1 cellular context compared by ENCODE assay signal in the genomic region with DNA sequence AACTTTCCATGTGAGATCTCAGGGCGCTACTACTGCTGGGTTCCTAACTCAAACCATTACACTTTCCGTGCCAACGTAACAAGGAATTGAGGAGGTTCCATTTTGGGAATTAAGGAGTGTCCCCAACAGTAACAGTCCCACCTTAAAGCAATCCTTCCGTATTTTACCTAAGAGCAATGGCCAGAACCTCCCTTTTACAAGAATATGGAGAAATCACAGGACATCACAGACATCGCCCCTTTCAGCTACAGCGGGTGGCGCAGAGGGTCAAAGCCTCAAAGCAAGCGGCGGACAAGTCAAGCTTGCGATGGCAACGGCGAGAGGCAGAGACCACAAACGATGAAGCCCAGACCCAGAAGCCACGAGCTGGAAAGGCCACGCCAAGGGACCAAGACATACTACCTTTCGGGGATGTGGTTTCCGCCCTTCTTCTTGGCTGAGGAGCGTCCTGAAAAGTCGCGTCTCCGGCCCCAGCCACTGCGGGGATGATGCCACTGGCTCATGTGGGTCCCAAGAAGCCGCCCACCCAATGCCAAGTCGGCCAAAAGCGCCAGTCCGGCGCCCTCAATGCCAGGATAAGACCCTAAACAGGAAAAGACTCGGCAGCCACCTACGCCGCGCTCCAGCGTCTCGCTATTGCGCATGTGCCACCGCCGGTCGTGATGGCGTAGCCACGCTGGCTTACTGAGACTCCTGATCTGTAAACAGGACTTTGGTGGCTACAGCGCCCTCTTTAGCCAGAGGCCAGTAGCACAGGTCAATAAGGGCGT.
TF ChIP-seq lines count a peak whose summit lies in the region.

DUSP11 (minus strand) TSS at position 632 of the 770 bp plus-strand sequence; CDS start at position 503, 129 bp downstream.

TF ChIP-seq in HepG2, 621 proteins besides CTCF, POLR2A, EP300 and RAD21 (continued from another document and continues in another):
- TF ChIP-seq ZNF318 (CRISPR knock-in tag; IDR thresholded peaks at IDR 0.05) (peak; percentile 84; the same call in 1 of the 2 replicates), KLF16 (CRISPR knock-in tag; IDR thresholded peaks at IDR 0.05) (peak; percentile 63 to 81; a peak in 2 of 4 replicates), ZBTB44 (CRISPR knock-in tag; IDR thresholded peaks at IDR 0.05) (0 out of 2 replicates have a peak, but pooled peaks have one; percentile 25), FOXO4 (CRISPR knock-in tag; conservative IDR thresholded peaks at IDR 0.05) (0 out of 2 replicates have a peak, but pooled peaks have one; percentile 85), ZNF543 (CRISPR knock-in tag; IDR thresholded peaks at IDR 0.05) (peak; percentile 57; the same call in 1 of the 2 replicates), DNMT3B (CRISPR knock-in tag; conservative IDR thresholded peaks at IDR 0.05) (no peak), KLF11 (CRISPR knock-in tag; IDR thresholded peaks at IDR 0.05) (no peak), ZNF556 (CRISPR knock-in tag; IDR thresholded peaks at IDR 0.05; ENCODE audit: borderline replicate concordance) (peak; percentile 56; the same call in 1 of the 2 replicates), THRA (CRISPR knock-in tag; IDR thresholded peaks at IDR 0.05; ENCODE audit: borderline replicate concordance) (peak; percentile 84), ZSCAN21 (CRISPR knock-in tag; IDR thresholded peaks at IDR 0.05; ENCODE audit: borderline replicate concordance) (peak; percentile 21; the same call in 1 of the 2 replicates), HHEX (CRISPR knock-in tag; IDR thresholded peaks at IDR 0.05) (no peak), ZBTB20 (CRISPR knock-in tag; IDR thresholded peaks at IDR 0.05; ENCODE audit: borderline replicate concordance, low read depth) (peak; percentile 64), ZNF274 (CRISPR knock-in tag; IDR thresholded peaks at IDR 0.05) (peak; percentile 96), GATA4 (IDR thresholded peaks at IDR 0.05; ENCODE audit: borderline replicate concordance, low read depth) (0 out of 2 replicates have a peak, but pooled peaks have one; percentile 56), ZNF891 (CRISPR knock-in tag; IDR thresholded peaks at IDR 0.05) (peak; percentile 91), BORCS8-MEF2B (CRISPR knock-in tag; IDR thresholded peaks at IDR 0.05) (peak; percentile 86), ARID3A (IDR thresholded peaks at IDR 0.05; ENCODE audit: low read depth, low read length) (0 out of 2 replicates have a peak, but pooled peaks have one; percentile 36), ONECUT2 (CRISPR knock-in tag; IDR thresholded peaks at IDR 0.05) (0 out of 2 replicates have a peak, but pooled peaks have one; percentile 29), XRCC5 (optimal IDR thresholded peaks at IDR 0.05; ENCODE audit: low read length) (peak; percentile 94), KDM5B (CRISPR knock-in tag; IDR thresholded peaks at IDR 0.05; ENCODE audit: borderline replicate concordance) (peak; percentile 71; the same call in 1 of the 2 replicates), ZNF614 (CRISPR knock-in tag; IDR thresholded peaks at IDR 0.05; ENCODE audit: borderline replicate concordance) (peak; percentile 84; the same call in 1 of the 2 replicates)
- TF ChIP-seq, protein P1, sequence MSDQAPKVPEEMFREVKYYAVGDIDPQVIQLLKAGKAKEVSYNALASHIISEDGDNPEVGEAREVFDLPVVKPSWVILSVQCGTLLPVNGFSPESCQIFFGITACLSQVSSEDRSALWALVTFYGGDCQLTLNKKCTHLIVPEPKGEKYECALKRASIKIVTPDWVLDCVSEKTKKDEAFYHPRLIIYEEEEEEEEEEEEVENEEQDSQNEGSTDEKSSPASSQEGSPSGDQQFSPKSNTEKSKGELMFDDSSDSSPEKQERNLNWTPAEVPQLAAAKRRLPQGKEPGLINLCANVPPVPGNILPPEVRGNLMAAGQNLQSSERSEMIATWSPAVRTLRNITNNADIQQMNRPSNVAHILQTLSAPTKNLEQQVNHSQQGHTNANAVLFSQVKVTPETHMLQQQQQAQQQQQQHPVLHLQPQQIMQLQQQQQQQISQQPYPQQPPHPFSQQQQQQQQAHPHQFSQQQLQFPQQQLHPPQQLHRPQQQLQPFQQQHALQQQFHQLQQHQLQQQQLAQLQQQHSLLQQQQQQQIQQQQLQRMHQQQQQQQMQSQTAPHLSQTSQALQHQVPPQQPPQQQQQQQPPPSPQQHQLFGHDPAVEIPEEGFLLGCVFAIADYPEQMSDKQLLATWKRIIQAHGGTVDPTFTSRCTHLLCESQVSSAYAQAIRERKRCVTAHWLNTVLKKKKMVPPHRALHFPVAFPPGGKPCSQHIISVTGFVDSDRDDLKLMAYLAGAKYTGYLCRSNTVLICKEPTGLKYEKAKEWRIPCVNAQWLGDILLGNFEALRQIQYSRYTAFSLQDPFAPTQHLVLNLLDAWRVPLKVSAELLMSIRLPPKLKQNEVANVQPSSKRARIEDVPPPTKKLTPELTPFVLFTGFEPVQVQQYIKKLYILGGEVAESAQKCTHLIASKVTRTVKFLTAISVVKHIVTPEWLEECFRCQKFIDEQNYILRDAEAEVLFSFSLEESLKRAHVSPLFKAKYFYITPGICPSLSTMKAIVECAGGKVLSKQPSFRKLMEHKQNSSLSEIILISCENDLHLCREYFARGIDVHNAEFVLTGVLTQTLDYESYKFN (CRISPR knock-in tag; conservative IDR thresholded peaks at IDR 0.05), result no peak
- TF ChIP-seq, protein P2, sequence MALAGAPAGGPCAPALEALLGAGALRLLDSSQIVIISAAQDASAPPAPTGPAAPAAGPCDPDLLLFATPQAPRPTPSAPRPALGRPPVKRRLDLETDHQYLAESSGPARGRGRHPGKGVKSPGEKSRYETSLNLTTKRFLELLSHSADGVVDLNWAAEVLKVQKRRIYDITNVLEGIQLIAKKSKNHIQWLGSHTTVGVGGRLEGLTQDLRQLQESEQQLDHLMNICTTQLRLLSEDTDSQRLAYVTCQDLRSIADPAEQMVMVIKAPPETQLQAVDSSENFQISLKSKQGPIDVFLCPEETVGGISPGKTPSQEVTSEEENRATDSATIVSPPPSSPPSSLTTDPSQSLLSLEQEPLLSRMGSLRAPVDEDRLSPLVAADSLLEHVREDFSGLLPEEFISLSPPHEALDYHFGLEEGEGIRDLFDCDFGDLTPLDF (CRISPR knock-in tag; IDR thresholded peaks at IDR 0.05), result peak; percentile 42; the same call in 1 of the 2 replicates
- TF ChIP-seq, protein P3, sequence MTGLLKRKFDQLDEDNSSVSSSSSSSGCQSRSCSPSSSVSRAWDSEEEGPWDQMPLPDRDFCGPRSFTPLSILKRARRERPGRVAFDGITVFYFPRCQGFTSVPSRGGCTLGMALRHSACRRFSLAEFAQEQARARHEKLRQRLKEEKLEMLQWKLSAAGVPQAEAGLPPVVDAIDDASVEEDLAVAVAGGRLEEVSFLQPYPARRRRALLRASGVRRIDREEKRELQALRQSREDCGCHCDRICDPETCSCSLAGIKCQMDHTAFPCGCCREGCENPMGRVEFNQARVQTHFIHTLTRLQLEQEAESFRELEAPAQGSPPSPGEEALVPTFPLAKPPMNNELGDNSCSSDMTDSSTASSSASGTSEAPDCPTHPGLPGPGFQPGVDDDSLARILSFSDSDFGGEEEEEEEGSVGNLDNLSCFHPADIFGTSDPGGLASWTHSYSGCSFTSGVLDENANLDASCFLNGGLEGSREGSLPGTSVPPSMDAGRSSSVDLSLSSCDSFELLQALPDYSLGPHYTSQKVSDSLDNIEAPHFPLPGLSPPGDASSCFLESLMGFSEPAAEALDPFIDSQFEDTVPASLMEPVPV (CRISPR knock-in tag; IDR thresholded peaks at IDR 0.05), result peak; percentile 86; the same call in 1 of the 2 replicates
- TF ChIP-seq, protein P4, sequence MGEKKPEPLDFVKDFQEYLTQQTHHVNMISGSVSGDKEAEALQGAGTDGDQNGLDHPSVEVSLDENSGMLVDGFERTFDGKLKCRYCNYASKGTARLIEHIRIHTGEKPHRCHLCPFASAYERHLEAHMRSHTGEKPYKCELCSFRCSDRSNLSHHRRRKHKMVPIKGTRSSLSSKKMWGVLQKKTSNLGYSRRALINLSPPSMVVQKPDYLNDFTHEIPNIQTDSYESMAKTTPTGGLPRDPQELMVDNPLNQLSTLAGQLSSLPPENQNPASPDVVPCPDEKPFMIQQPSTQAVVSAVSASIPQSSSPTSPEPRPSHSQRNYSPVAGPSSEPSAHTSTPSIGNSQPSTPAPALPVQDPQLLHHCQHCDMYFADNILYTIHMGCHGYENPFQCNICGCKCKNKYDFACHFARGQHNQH (CRISPR knock-in tag; IDR thresholded peaks at IDR 0.05), result peak; percentile 87
